3 cellular contexts compared by ENCODE assay signal in genomic region chr13:88285329-88285728, GRCh38.
"Had no signal": no experiment of that assay in that cellular context is flagged by ENCODE, and none has a peak within 500 bp of the region (broad histone marks: within the 10 kb centered on the region; RNA-seq: fewer than 3 reads in every experiment).

No MANE protein-coding gene starts in this region.

- H3K4me3 ChIP-seq: GM12878 had no signal

- DNase-seq: GDM1, GF-D8 had no signal
